28 cellular contexts compared by ENCODE assay signal in the genomic region with DNA sequence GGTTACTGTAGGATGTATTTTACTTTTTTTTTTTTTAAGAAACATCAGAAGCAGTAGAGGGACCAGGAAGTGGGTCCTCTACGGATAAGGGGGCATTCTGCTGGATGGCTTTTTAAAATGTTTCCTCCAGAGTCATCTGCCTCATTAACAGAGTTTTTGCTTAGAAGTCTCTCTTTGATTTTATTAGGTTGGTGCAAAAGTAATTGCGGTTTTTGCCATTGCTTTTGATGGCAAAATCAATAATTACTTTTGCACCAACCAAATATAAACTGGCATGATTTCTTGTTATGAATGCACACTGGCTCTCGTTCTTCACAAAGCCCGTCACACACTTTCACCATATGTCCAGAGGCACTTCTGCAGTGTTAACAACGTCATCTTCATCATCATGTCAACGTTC.
"Had no signal": no experiment of that assay in that cellular context is flagged by ENCODE, and none has a peak within 500 bp of the region (broad histone marks: within the 10 kb centered on the region; RNA-seq: fewer than 3 reads in every experiment).

No MANE protein-coding gene starts in this region.

- H3K27ac ChIP-seq: colonic mucosa, coronary artery, dorsolateral prefrontal cortex, epithelial cell of prostate, esophagus muscularis mucosa, esophagus squamous epithelium, foreskin keratinocyte, gastrocnemius medialis, gastroesophageal sphincter, heart left ventricle, heart right ventricle had no signal

- DNase-seq: colonic mucosa; cortex of kidney; dermis blood vessel endothelial cell; dorsolateral prefrontal cortex; effector CD4-positive, alpha-beta T cell; effector CD8-positive, alpha-beta T cell; effector memory CD4-positive, alpha-beta T cell; effector memory CD8-positive, alpha-beta T cell; endodermal cell; erythroblast; esophagus squamous epithelium; foreskin fibroblast; foreskin keratinocyte; foreskin melanocyte; gastrocnemius medialis; glutamatergic neuron; head of caudate nucleus; heart left ventricle; heart right ventricle had no signal

- H3K36me3 ChIP-seq: colonic mucosa, esophagus muscularis mucosa, esophagus squamous epithelium, gastrocnemius medialis, gastroesophageal sphincter had no signal

- FAIRE-seq: colon, endometrium, endothelial cell of umbilical vein, frontal cortex had no signal

- ATAC-seq: effector memory CD8-positive, alpha-beta T cell; esophagus mucosa; foreskin keratinocyte; gastrocnemius medialis; gastroesophageal sphincter; heart left ventricle; heart right ventricle had no signal

- H3K4me3 ChIP-seq: colonic mucosa, coronary artery, dorsolateral prefrontal cortex, esophagus muscularis mucosa, esophagus squamous epithelium, gastrocnemius medialis, gastroesophageal sphincter, heart left ventricle, heart right ventricle had no signal

- H3K4me1 ChIP-seq: colonic mucosa, esophagus muscularis mucosa, esophagus squamous epithelium, foreskin keratinocyte, gastrocnemius medialis, gastroesophageal sphincter, heart left ventricle, heart right ventricle had no signal

- H3K9me3 ChIP-seq: colonic mucosa, esophagus muscularis mucosa, gastrocnemius medialis, gastroesophageal sphincter, heart left ventricle, heart right ventricle had no signal

- H3K27me3 ChIP-seq: colonic mucosa, dorsolateral prefrontal cortex, esophagus muscularis mucosa, esophagus squamous epithelium, foreskin keratinocyte, gastrocnemius medialis, gastroesophageal sphincter, heart left ventricle, heart right ventricle had no signal
